ENCODE assay signal across 11 cellular contexts in genomic region chr2:104944495-104944894, GRCh38.
DNase-seq lines count a peak whose midpoint lies in the region; ATAC-seq and TF ChIP-seq lines count a peak whose summit lies in the region.
"Had no signal": no experiment of that assay in that cellular context is flagged by ENCODE, and none has a peak within 500 bp of the region (broad histone marks: within the 10 kb centered on the region; RNA-seq: fewer than 3 reads in every experiment).

No MANE protein-coding gene starts in this region.

- no peak overlapping the region for H3K4me3 Mint-ChIP-seq in MCF 10A (ENCODE audit: unreplicated experiment)
- H3K4me3 Mint-ChIP-seq in CD8-positive, alpha-beta T cell = no peak overlapping the region
- H3K4me3 Mint-ChIP-seq in activated CD4-positive, alpha-beta memory T cell treated with anti-CD3 and anti-CD28 coated beads, Interleukin-2, amount 10 ng/mL, durations not matched to agents 7 days and 5 days = no peak overlapping the region
- H3K4me3 Mint-ChIP-seq: activated CD8-positive, alpha-beta memory T cell treated with anti-CD3 and anti-CD28 coated beads, Interleukin-2, amount 10 ng/mL, durations not matched to agents 7 days and 5 days had no signal

- no peak overlapping the region for H3K27ac ChIP-seq in breast epithelium
- H3K27ac ChIP-seq in thoracic aorta = no peak overlapping the region
- H3K27ac ChIP-seq in CD8-positive, alpha-beta T cell (ENCODE audit: low read depth, low read length) = no peak overlapping the region
- H3K27ac ChIP-seq: HL-60 had no signal

- H3K9me3 ChIP-seq in breast epithelium (no peaks in the 10 kb centered on the region), thoracic aorta (no peaks in the 10 kb centered on the region)
- no peaks in the 10 kb centered on the region for H3K9me3 ChIP-seq in CD8-positive, alpha-beta T cell (ENCODE audit: low read length)

- no peak for TF ChIP-seq POLR2A in breast epithelium (IDR thresholded peaks at IDR 0.05)

- CTCF ChIA-PET in MCF 10A (lab: Yijun Ruan, JAX) = interaction anchor here (0.5 to 3.4 kb wide), 22 partner anchors 9 to 1968 kb away, joined by 3 to 25 read pairs (median 5); no protein-coding TSS in a partner anchor
- CTCF ChIA-PET in CD8-positive, alpha-beta T cell (lab: Charles Lee) = no interaction called here
- CTCF ChIA-PET in activated CD4-positive, alpha-beta memory T cell treated with anti-CD3 and anti-CD28 coated beads, Interleukin-2, amount 10 ng/mL, durations not matched to agents 7 days and 5 days (lab: Charles Lee) = no interaction called here

- POLR2A ChIA-PET in MCF 10A (lab: Yijun Ruan, JAX) = interaction anchor here (0.6 to 0.7 kb wide), 3 partner anchors 61 to 180 kb away, joined by 3 to 4 read pairs (median 3); no protein-coding TSS in a partner anchor
- POLR2A ChIA-PET in CD8-positive, alpha-beta T cell (lab: Charles Lee) = no interaction called here
- POLR2A ChIA-PET in activated CD4-positive, alpha-beta memory T cell treated with anti-CD3 and anti-CD28 coated beads, Interleukin-2, amount 10 ng/mL, durations not matched to agents 7 days and 5 days (lab: Charles Lee) = no interaction called here

- no peak overlapping the region for H3K4me3 ChIP-seq in breast epithelium
- no peak overlapping the region for H3K4me3 ChIP-seq in thoracic aorta
- H3K4me3 ChIP-seq in CD8-positive, alpha-beta T cell (ENCODE audit: low read depth, low read length) = no peak overlapping the region

- H3K27ac Mint-ChIP-seq in MCF 10A (ENCODE audit: low read depth, unreplicated experiment) = no peak overlapping the region
- no peak overlapping the region for H3K27ac Mint-ChIP-seq in CD8-positive, alpha-beta T cell
- H3K27ac Mint-ChIP-seq in activated CD4-positive, alpha-beta memory T cell treated with anti-CD3 and anti-CD28 coated beads, Interleukin-2, amount 10 ng/mL, durations not matched to agents 7 days and 5 days = no peak overlapping the region
- H3K27ac Mint-ChIP-seq: activated CD8-positive, alpha-beta memory T cell treated with anti-CD3 and anti-CD28 coated beads, Interleukin-2, amount 10 ng/mL, durations not matched to agents 7 days and 5 days had no signal

- H3K27me3 Mint-ChIP-seq in MCF 10A (ENCODE audit: insufficient read depth, unreplicated experiment) = no peaks in the 10 kb centered on the region
- peaks cover 5% of the 10 kb centered on the region for H3K27me3 Mint-ChIP-seq in CD8-positive, alpha-beta T cell (ENCODE audit: low read depth)
- peaks cover 3% of the 10 kb centered on the region for H3K27me3 Mint-ChIP-seq in activated CD4-positive, alpha-beta memory T cell treated with anti-CD3 and anti-CD28 coated beads, Interleukin-2, amount 10 ng/mL, durations not matched to agents 7 days and 5 days

- peaks cover 0 to 19% of the 10 kb centered on the region in 2 donors for H3K27me3 ChIP-seq in breast epithelium
- no peaks in the 10 kb centered on the region for H3K27me3 ChIP-seq in thoracic aorta (replicated peaks; ENCODE audit: insufficient read depth)
- no peaks in the 10 kb centered on the region for H3K27me3 ChIP-seq in CD8-positive, alpha-beta T cell (ENCODE audit: insufficient read depth, low read length)

- BruUV-seq in MCF 10A (replicated peaks; lab: Mats Ljungman, UMichigan) = no TSS peak

- peak; percentile 62 for TF ChIP-seq CTCF in MCF 10A (IDR thresholded peaks at IDR 0.05; ENCODE audit: unreplicated experiment)
- TF ChIP-seq CTCF in breast epithelium (IDR thresholded peaks at IDR 0.05) = no peak
- TF ChIP-seq CTCF in thoracic aorta (IDR thresholded peaks at IDR 0.05) = peak; percentile 9
- no peak for TF ChIP-seq CTCF in CD8-positive, alpha-beta T cell (IDR thresholded peaks at IDR 0.05)

- no peaks in the 10 kb centered on the region for H3K9me3 Mint-ChIP-seq in MCF 10A (ENCODE audit: unreplicated experiment)
- no peaks in the 10 kb centered on the region for H3K9me3 Mint-ChIP-seq in CD8-positive, alpha-beta T cell
- no peaks in the 10 kb centered on the region for H3K9me3 Mint-ChIP-seq in activated CD4-positive, alpha-beta memory T cell treated with anti-CD3 and anti-CD28 coated beads, Interleukin-2, amount 10 ng/mL, durations not matched to agents 7 days and 5 days

- H3K36me3 Mint-ChIP-seq in MCF 10A (ENCODE audit: insufficient read depth, unreplicated experiment) = no peaks in the 10 kb centered on the region
- no peaks in the 10 kb centered on the region for H3K36me3 Mint-ChIP-seq in CD8-positive, alpha-beta T cell
- no peaks in the 10 kb centered on the region for H3K36me3 Mint-ChIP-seq in activated CD4-positive, alpha-beta memory T cell treated with anti-CD3 and anti-CD28 coated beads, Interleukin-2, amount 10 ng/mL, durations not matched to agents 7 days and 5 days (ENCODE audit: low read depth)
- H3K36me3 Mint-ChIP-seq: activated CD8-positive, alpha-beta memory T cell treated with anti-CD3 and anti-CD28 coated beads, Interleukin-2, amount 10 ng/mL, durations not matched to agents 7 days and 5 days had no signal

- H3K4me1 ChIP-seq in breast epithelium (no peaks in the 10 kb centered on the region), thoracic aorta (ENCODE audit: control insufficient read depth in 1 of 2, low read depth in 2 of 2) (no peaks in the 10 kb centered on the region)
- no peaks in the 10 kb centered on the region for H3K4me1 ChIP-seq in CD8-positive, alpha-beta T cell (ENCODE audit: insufficient read depth, low read length)

- ATAC-seq in thoracic aorta (ENCODE audit: insufficient number of reproducible peaks, low FRiP score, low read depth) = no peak
- no peak for ATAC-seq in CD8-positive, alpha-beta T cell
- ATAC-seq: activated CD8-positive, alpha-beta memory T cell treated with anti-CD3 and anti-CD28 coated beads, Interleukin-2, amount 10 ng/mL, durations not matched to agents 7 days and 5 days had no signal

- DNase-seq in MCF 10A (ENCODE audit: unreplicated experiment) (peak; percentile 66), breast epithelium (ENCODE audit: low spot score in 2 of 2) (no peak), RKO (ENCODE audit: low spot score) (peak; percentile 38), glomerular visceral epithelial cell (ENCODE audit: extremely low spot score) (peak; percentile 31), thoracic aorta (ENCODE audit: low spot score) (no peak), T-helper 2 cell (no peak)
- no peak for DNase-seq in CD8-positive, alpha-beta T cell
- DNase-seq in activated CD4-positive, alpha-beta memory T cell treated with anti-CD3 and anti-CD28 coated beads, Interleukin-2, amount 10 ng/mL, durations not matched to agents 7 days and 5 days = no peak
- DNase-seq: activated CD8-positive, alpha-beta memory T cell treated with anti-CD3 and anti-CD28 coated beads, Interleukin-2, amount 10 ng/mL, durations not matched to agents 7 days and 5 days; stimulated activated naive CD4-positive, alpha-beta T cell treated with Interleukin-2 at 50 U/mL for 16 hours had no signal

- intact Hi-C loops in MCF 10A (cut with micrococcal nuclease) = loop anchor here (1.0 to 5.0 kb wide), 5 partner anchors 95 to 1783 kb away; no protein-coding TSS in a partner anchor
- intact Hi-C loops in breast epithelium (cut with DNase I; ENCODE audit: low total_unique reads) = no loop called here
- intact Hi-C loops in CD8-positive, alpha-beta T cell (cut with DNase I, micrococcal nuclease) = no loop called here

- H3K36me3 ChIP-seq in breast epithelium (no peaks in the 10 kb centered on the region), thoracic aorta (no peaks in the 10 kb centered on the region)
- no peaks in the 10 kb centered on the region for H3K36me3 ChIP-seq in CD8-positive, alpha-beta T cell (ENCODE audit: insufficient read depth, low read length)

- H3K4me1 Mint-ChIP-seq in MCF 10A (ENCODE audit: insufficient read depth, unreplicated experiment) = peaks cover 6% of the 10 kb centered on the region
- H3K4me1 Mint-ChIP-seq in CD8-positive, alpha-beta T cell (ENCODE audit: low read depth) = no peaks in the 10 kb centered on the region
- H3K4me1 Mint-ChIP-seq in activated CD4-positive, alpha-beta memory T cell treated with anti-CD3 and anti-CD28 coated beads, Interleukin-2, amount 10 ng/mL, durations not matched to agents 7 days and 5 days = no peaks in the 10 kb centered on the region
- H3K4me1 Mint-ChIP-seq: activated CD8-positive, alpha-beta memory T cell treated with anti-CD3 and anti-CD28 coated beads, Interleukin-2, amount 10 ng/mL, durations not matched to agents 7 days and 5 days had no signal

Comparison
In these comparisons a context has a peak if more than half of its experiments do, and no peak if none do; other contexts are left out.
1. DNase-seq: peak in MCF 10A (single experiment), RKO (single experiment) and glomerular visceral epithelial cell (single experiment); none in breast epithelium (0 of 2), thoracic aorta (single experiment), CD8-positive, alpha-beta T cell (0 of 7), T-helper 2 cell (0 of 5) and activated CD4-positive, alpha-beta memory T cell treated with anti-CD3 and anti-CD28 coated beads, Interleukin-2, amount 10 ng/mL, durations not matched to agents 7 days and 5 days (single experiment).
2. CTCF ChIP-seq: peak in MCF 10A (single experiment) and thoracic aorta (single experiment); none in breast epithelium (0 of 3) and CD8-positive, alpha-beta T cell (single experiment).